36 cellular contexts compared by ENCODE assay signal in genomic region chr6:168021581-168021980, GRCh38. TPM values are rescaled to one million over a fixed set of nuclear protein-coding genes. Genes with fewer than 3 reads are reported as not detected.
"Had no signal": no experiment of that assay in that cellular context is flagged by ENCODE, and none has a peak within 500 bp of the region (broad histone marks: within the 10 kb centered on the region; RNA-seq: fewer than 3 reads in every experiment).

No MANE protein-coding gene starts in this region.

- ATAC-seq: activated CD8-positive, alpha-beta memory T cell treated with anti-CD3 and anti-CD28 coated beads, Interleukin-2, amount 10 ng/mL, durations not matched to agents 7 days and 5 days; activated naive CD8-positive, alpha-beta T cell treated with anti-CD3 and anti-CD28 coated beads, Interleukin-2, amount 50 U/mL, for 24 hours had no signal

- H3K27me3 ChIP-seq: brain microvascular endothelial cell, SJCRH30 had no signal

- H3K36me3 ChIP-seq: brain microvascular endothelial cell, SJCRH30 had no signal

- H3K9ac ChIP-seq: KMS-11 had no signal

- H3K27ac ChIP-seq: brain microvascular endothelial cell, KMS-11, PC-9, SJCRH30, VCaP had no signal

- H3K9me3 ChIP-seq: SJCRH30 had no signal

- H3K4me2 ChIP-seq: PC-9 had no signal

- H2AFZ ChIP-seq: PC-9 had no signal

- H3K4me3 ChIP-seq: PC-9, SJCRH30 had no signal

- DNase-seq: activated B cell treated with CpG ODN at 0.5 μM for 24 hours; activated CD4-positive, alpha-beta memory T cell treated with anti-CD3 and anti-CD28 coated beads, Interleukin-2, amount 10 ng/mL, durations not matched to agents 7 days and 5 days; activated CD4-positive, alpha-beta T cell treated with anti-CD3 and anti-CD28 coated beads for 4 hours; activated CD4-positive, CD25-positive, alpha-beta regulatory T cell treated with anti-CD3 and anti-CD28 coated beads, Interleukin-2, amount 50 U/mL, for 72 hours; activated CD8-positive, alpha-beta memory T cell treated with anti-CD3 and anti-CD28 coated beads for 24 hours; activated CD8-positive, alpha-beta memory T cell treated with anti-CD3 and anti-CD28 coated beads, Interleukin-2, amount 10 ng/mL, durations not matched to agents 7 days and 5 days; activated CD8-positive, alpha-beta memory T cell treated with anti-CD3 and anti-CD28 coated beads, Interleukin-2, amount 50 U/mL, for 48 hours; activated effector memory CD4-positive, alpha-beta T cell treated with Interleukin-2 at 50 U/mL for 16 hours; activated naive CD4-positive, alpha-beta T cell treated with anti-CD3 and anti-CD28 coated beads, Interleukin-2, amount 10 ng/mL, durations not matched to agents 7 days and 5 days; activated naive CD8-positive, alpha-beta T cell treated with anti-CD3 and anti-CD28 coated beads, Interleukin-2, amount 50 U/mL, for 24 hours; activated T-cell treated with anti-CD3 and anti-CD28 coated beads, Interleukin-2, amount 50 U/mL, for 48 hours; amniotic stem cell; aorta; brain microvascular endothelial cell; MM.1S; MV-4-11; NCI-H1092; NCI-H146; NCI-H187; NCI-H2029 treated with DMSO at 0.1 percent for 48 hours; NCI-H2107; NCI-H2171; NCI-H510A; NCI-H526; NCI-H748 treated with DMSO at 0.1 percent for 48 hours; NK-92 treated with Interleukin-12 subunit alpha and Interleukin-12 subunit beta, amount 100 ng/mL, for 24 hours; PC-9; Right ventricle myocardium superior; SJCRH30; SW 1271; T-helper 1 cell; T-helper 2 cell; T-helper 9 cell had no signal

RNA-seq across cellular contexts. Expression of gene KIF25, which starts 24.1 kb away (rescaled TPM):
- total RNA-seq: activated B cell treated with CpG ODN at 0.5 μM for 24 hours; activated CD4-positive, alpha-beta memory T cell treated with anti-CD3 and anti-CD28 coated beads, Interleukin-2, amount 10 ng/mL, durations not matched to agents 7 days and 5 days; activated CD8-positive, alpha-beta memory T cell treated with anti-CD3 and anti-CD28 coated beads, Interleukin-2, amount 10 ng/mL, durations not matched to agents 7 days and 5 days; LHCN-M2; PC-9 had no signal

RNA-seq across cellular contexts. Expression of gene FRMD1, which starts 57.4 kb away (rescaled TPM):
- total RNA-seq: activated B cell treated with CpG ODN at 0.5 μM for 24 hours; activated CD4-positive, alpha-beta memory T cell treated with anti-CD3 and anti-CD28 coated beads, Interleukin-2, amount 10 ng/mL, durations not matched to agents 7 days and 5 days; activated CD8-positive, alpha-beta memory T cell treated with anti-CD3 and anti-CD28 coated beads, Interleukin-2, amount 10 ng/mL, durations not matched to agents 7 days and 5 days; LHCN-M2; PC-9; SJCRH30 had no signal
